1 cellular context compared by ENCODE assay signal in the genomic region with DNA sequence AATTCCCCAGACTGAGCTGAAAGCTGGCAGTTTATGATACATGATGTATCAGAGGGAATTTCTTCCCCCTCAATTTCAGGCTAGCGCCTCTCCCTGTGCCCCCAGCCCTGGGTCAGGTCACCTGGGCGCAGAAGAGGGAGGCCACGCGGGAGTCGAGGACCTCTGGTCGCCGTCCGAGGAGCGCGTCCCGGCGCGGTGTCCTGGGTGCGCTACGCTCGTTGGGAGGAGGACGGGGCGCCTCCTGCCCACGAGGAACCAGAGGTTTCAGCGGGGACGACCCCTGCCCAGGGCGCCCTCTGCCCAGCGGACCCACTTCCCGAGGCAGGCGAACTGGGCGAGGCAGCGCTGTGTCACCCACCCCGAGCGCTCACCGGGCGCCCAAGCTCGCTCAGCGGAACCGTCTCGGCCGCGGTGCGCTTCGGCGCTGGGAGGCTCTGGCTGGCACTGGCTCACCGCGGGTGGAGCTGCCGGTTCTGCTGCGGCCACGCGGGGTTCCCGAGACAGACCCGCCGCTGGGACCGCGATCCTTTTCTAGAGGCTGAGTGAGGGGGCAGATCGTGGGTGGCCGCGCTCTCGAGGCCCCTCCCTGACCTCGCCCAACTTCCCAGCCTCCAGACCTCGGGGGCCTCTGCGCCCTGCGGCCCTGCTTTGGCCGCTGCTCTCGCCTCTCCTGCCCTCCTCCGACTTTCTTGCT.
TF ChIP-seq lines count a peak whose summit lies in the region.

A gene (minus strand): TSS at position 504 of the 694 bp plus-strand sequence. CDS start 1,556 bp downstream, outside the sequence.

TF ChIP-seq in GM12878, 131 proteins besides CTCF, POLR2A, EP300 and RAD21:
- TF ChIP-seq, protein P1, sequence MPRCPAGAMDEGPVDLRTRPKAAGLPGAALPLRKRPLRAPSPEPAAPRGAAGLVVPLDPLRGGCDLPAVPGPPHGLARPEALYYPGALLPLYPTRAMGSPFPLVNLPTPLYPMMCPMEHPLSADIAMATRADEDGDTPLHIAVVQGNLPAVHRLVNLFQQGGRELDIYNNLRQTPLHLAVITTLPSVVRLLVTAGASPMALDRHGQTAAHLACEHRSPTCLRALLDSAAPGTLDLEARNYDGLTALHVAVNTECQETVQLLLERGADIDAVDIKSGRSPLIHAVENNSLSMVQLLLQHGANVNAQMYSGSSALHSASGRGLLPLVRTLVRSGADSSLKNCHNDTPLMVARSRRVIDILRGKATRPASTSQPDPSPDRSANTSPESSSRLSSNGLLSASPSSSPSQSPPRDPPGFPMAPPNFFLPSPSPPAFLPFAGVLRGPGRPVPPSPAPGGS (IDR thresholded peaks at IDR 0.05; ENCODE audit: borderline replicate concordance, insufficient read depth, low read depth, low read length, poor library complexity, severe bottlenecking) = no peak
- TF ChIP-seq NRF1 (conservative IDR thresholded peaks at IDR 0.05; ENCODE audit: low read depth, low read length) (no peak), LARP7 (IDR thresholded peaks at IDR 0.05) (no peak)
